ENCODE assay signal across 6 cellular contexts in genomic region chr12:103053089-103053488, GRCh38.
"Had no signal": no experiment of that assay in that cellular context is flagged by ENCODE, and none has a peak within 500 bp of the region (broad histone marks: within the 10 kb centered on the region; RNA-seq: fewer than 3 reads in every experiment).

No MANE protein-coding gene starts in this region.

- H3K9me3 ChIP-seq: HAP-1 had no signal

- H2AFZ ChIP-seq: GM23338 had no signal

- ATAC-seq: GM23338, HCT116 had no signal

- H3K4me3 ChIP-seq: GM23338, HAP-1 had no signal

- DNase-seq: H7, HFFc6 had no signal

- H3K4me2 ChIP-seq: GM23338 had no signal

- H3K27ac ChIP-seq: HL-60 had no signal

- H3K4me1 ChIP-seq: HAP-1 had no signal

- H3K36me3 ChIP-seq: HAP-1 had no signal
